Comparison of ENCODE assay signal across 10 cellular contexts in the genomic region with DNA sequence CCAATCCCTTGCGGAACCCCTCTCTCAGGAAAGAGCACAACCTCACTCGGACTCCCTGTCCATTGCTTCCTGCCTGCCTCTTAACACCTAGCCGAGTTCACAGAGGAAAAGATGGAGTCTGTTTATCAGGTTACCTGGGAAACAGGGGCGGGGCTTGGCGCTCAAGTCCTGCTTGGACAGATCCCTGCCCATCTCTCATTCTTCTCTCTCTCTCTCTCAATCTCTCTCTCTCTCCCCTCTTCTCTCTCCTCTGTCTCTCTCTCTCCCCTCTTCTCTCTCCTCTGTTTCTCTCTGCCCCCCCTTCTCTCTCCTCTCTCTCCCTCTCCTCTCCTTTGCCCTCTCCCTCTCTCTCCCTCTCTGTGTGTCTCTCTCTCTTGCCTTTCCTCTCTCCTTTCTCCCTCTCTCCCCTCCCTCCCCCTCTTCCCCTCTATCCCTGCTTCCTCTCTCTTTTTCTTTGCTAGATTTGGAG. TPM values are rescaled to one million over a fixed set of nuclear protein-coding genes. Genes with fewer than 3 reads are reported as not detected.
DNase-seq lines count a peak whose midpoint lies in the region; ATAC-seq and TF ChIP-seq lines count a peak whose summit lies in the region.
"Had no signal": no experiment of that assay in that cellular context is flagged by ENCODE, and none has a peak within 500 bp of the region (broad histone marks: within the 10 kb centered on the region; RNA-seq: fewer than 3 reads in every experiment).

A gene with protein sequence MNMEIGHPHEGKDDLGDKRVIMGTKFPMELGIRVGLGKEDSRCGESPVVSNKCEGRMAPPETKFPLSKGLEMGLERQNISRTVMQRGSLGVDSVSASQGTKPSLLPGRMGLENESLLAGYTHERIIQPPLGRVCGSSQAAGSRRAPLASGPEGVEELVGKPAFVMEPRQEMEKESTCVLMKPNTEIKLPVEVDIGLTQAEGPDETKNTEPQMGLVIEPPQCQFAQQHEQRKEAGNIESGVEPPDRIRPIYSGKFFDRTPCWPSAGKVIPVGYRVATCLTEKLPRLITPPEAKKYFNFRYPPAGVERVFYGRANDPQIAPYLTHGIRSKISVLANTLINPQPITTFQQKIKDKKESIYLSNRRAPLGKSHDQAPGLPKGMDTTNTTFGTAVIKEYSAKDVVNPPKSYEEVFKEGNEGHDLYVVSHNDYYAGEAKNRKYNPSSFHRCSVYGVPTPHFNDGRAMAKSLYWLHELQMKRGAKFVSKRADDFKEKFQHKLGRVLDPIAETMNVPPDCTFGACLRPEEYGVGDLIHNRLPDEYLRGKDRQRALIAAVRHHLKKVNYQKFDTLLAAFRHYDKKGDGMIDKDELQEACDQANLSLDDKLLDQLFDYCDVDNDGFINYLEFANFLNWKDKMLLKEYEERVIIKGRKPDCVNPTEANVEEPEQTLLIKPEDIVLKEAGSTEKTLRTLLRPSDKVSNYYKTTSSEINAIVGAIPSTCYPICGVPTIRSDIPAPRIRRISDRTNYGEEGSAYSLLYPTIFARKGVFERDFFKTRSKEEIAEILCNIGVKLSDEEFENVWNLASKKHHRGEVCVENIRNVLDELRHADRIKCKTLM (minus strand): TSS at position 120 of the 469 bp plus-strand sequence. CDS start 199 bp downstream, outside the sequence.

- no peak for TF ChIP-seq POLR2A in Peyer's patch (IDR thresholded peaks at IDR 0.05)

- H3K4me1 Mint-ChIP-seq in glutamatergic neuron (ENCODE audit: low read depth, unreplicated experiment) = peaks cover 1% of the 10 kb centered on the region
- H3K4me1 Mint-ChIP-seq in type B pancreatic cell (ENCODE audit: unreplicated experiment) = no peaks in the 10 kb centered on the region

- H3K27me3 ChIP-seq in cardiac muscle cell = no peaks in the 10 kb centered on the region
- H3K27me3 ChIP-seq in Peyer's patch = no peaks in the 10 kb centered on the region
- H3K27me3 ChIP-seq: tibial nerve had no signal

- H3K9me3 ChIP-seq in cardiac muscle cell (ENCODE audit: low read depth) (no peaks in the 10 kb centered on the region), Peyer's patch (no peaks in the 10 kb centered on the region)
- H3K9me3 ChIP-seq: tibial nerve had no signal

- H3K27me3 Mint-ChIP-seq in glutamatergic neuron (ENCODE audit: unreplicated experiment) = peaks cover 1% of the 10 kb centered on the region
- H3K27me3 Mint-ChIP-seq in type B pancreatic cell = no peaks in the 10 kb centered on the region

- ATAC-seq in Right ventricle myocardium inferior = no peak
- ATAC-seq in GM19397 (IDR thresholded peaks at IDR 0.05; ENCODE audit: unreplicated experiment) = no peak
- ATAC-seq: natural killer cell had no signal

- no peaks in the 10 kb centered on the region for H3K4me1 ChIP-seq in cardiac muscle cell (ENCODE audit: low read depth)
- H3K4me1 ChIP-seq in Peyer's patch = no peaks in the 10 kb centered on the region
- H3K4me1 ChIP-seq: tibial nerve had no signal

- H3K4me3 ChIP-seq in cardiac muscle cell (no peak within 1 kb of the TSS), Peyer's patch (no peak within 1 kb of the TSS)
- H3K4me3 ChIP-seq: tibial nerve had no signal

- H3K36me3 ChIP-seq in cardiac muscle cell (no peaks in the 10 kb centered on the region), Peyer's patch (no peaks in the 10 kb centered on the region)
- H3K36me3 ChIP-seq: tibial nerve had no signal

- intact Hi-C loops in Right ventricle myocardium inferior (cut with DNase I) = no loop called here

- H3K9me3 Mint-ChIP-seq in glutamatergic neuron (ENCODE audit: unreplicated experiment) (no peaks in the 10 kb centered on the region), type B pancreatic cell (peaks cover 4% of the 10 kb centered on the region)
- H3K9me3 Mint-ChIP-seq: natural killer cell had no signal

- H3K4me3 Mint-ChIP-seq in glutamatergic neuron (ENCODE audit: unreplicated experiment) (peak within 1 kb of the TSS; percentile 12), type B pancreatic cell (peak within 1 kb of the TSS; percentile 72)
- H3K4me3 Mint-ChIP-seq: natural killer cell had no signal

- H3K36me3 Mint-ChIP-seq in glutamatergic neuron (ENCODE audit: unreplicated experiment) (no peaks in the 10 kb centered on the region), type B pancreatic cell (no peaks in the 10 kb centered on the region)
- H3K36me3 Mint-ChIP-seq: natural killer cell had no signal

- no peak within 1 kb of the TSS for H3K27ac ChIP-seq in cardiac muscle cell
- no peak within 1 kb of the TSS for H3K27ac ChIP-seq in Peyer's patch
- H3K27ac ChIP-seq: tibial nerve had no signal

- H3K27ac Mint-ChIP-seq in glutamatergic neuron (ENCODE audit: unreplicated experiment) = no peak within 1 kb of the TSS
- peak within 1 kb of the TSS; percentile 76 for H3K27ac Mint-ChIP-seq in type B pancreatic cell
- H3K27ac Mint-ChIP-seq: natural killer cell had no signal

- DNase-seq in cardiac muscle cell (ENCODE audit: low read depth in 1 of 2, low spot score in 1 of 2) (peak; percentile 53 to 66), Right ventricle myocardium inferior (ENCODE audit: missing footprints) (no peak), Peyer's patch (peak in 2 of 3 donors; percentile 65 to 72), glutamatergic neuron (peak; percentile 70), type B pancreatic cell (ENCODE audit: extremely low spot score, unreplicated experiment) (no peak), cortex of kidney (lab: John Stamatoyannopoulos, UW) (no peak), HCEC 1CT (no peak)
- DNase-seq: natural killer cell had no signal

- TF ChIP-seq CTCF in cardiac muscle cell (IDR thresholded peaks at IDR 0.05; ENCODE audit: low read depth, low read length) = no peak
- TF ChIP-seq CTCF in Peyer's patch (IDR thresholded peaks at IDR 0.05) = no peak
- no peak for TF ChIP-seq CTCF in glutamatergic neuron (IDR thresholded peaks at IDR 0.05; ENCODE audit: partially characterized antibody, unreplicated experiment)
- TF ChIP-seq CTCF in type B pancreatic cell (conservative IDR thresholded peaks at IDR 0.05) = no peak

RNA-seq across cellular contexts. Expression of the gene that starts here (rescaled TPM):
- 0.15 and 1.0 TPM in 2 replicates for total RNA-seq in cardiac muscle cell
- 0.39 and 0.61 TPM in 2 replicates for polyA plus RNA-seq in cardiac muscle cell
- not detected for total RNA-seq in Right ventricle myocardium inferior
- total RNA-seq in Peyer's patch = 1 to 10 TPM in 1 of 4 donors, under 1 TPM in 2, not detected in 1; 0.35 to 2.5 (median 0.40) TPM
- total RNA-seq in glutamatergic neuron (ENCODE audit: unreplicated experiment) = 0.76 TPM
- total RNA-seq in type B pancreatic cell (ENCODE audit: low replicate concordance) = 0.71 and 1.8 TPM in 2 replicates

Comparison
In these comparisons a context has a peak if more than half of its experiments do, and no peak if none do; other contexts are left out.
1. DNase-seq: peak in cardiac muscle cell (2 of 2) and Peyer's patch (2 of 3); none in Right ventricle myocardium inferior (single experiment), type B pancreatic cell (single experiment), cortex of kidney (single experiment) and HCEC 1CT (single experiment).
2. Peak in DNase-seq in glutamatergic neuron; RNA of the gene not detected or under 1 TPM.